20 cellular contexts compared by ENCODE assay signal in genomic region chr1:183764981-183765380, GRCh38.
"Had no signal": no experiment of that assay in that cellular context is flagged by ENCODE, and none has a peak within 500 bp of the region (broad histone marks: within the 10 kb centered on the region; RNA-seq: fewer than 3 reads in every experiment).

No MANE protein-coding gene starts in this region.

- H3K27ac ChIP-seq: colonic mucosa, left ventricle myocardium inferior, sigmoid colon had no signal

- H3K27ac Mint-ChIP-seq: activated CD4-positive, alpha-beta T cell treated with anti-CD3 and anti-CD28 coated beads for 36 hours; activated naive CD8-positive, alpha-beta T cell treated with anti-CD3 and anti-CD28 coated beads, Interleukin-2, amount 10 ng/mL, durations not matched to agents 7 days and 5 days; brain; immature natural killer cell; nephron progenitor cell; stimulated activated naive CD8-positive, alpha-beta T cell treated with anti-CD3 and anti-CD28 coated beads, Interleukin-15, Interleukin-2, amounts not matched to agents 100 ng/mL and 50 ng/mL, for 24 hours; T-helper 17 cell; WTC11 had no signal

- H3K27me3 Mint-ChIP-seq: activated CD4-positive, alpha-beta T cell treated with anti-CD3 and anti-CD28 coated beads for 36 hours; activated naive CD8-positive, alpha-beta T cell treated with anti-CD3 and anti-CD28 coated beads, Interleukin-2, amount 10 ng/mL, durations not matched to agents 7 days and 5 days; brain; central memory CD8-positive, alpha-beta T cell; stimulated activated naive CD8-positive, alpha-beta T cell treated with anti-CD3 and anti-CD28 coated beads, Interleukin-15, Interleukin-2, amounts not matched to agents 100 ng/mL and 50 ng/mL, for 24 hours; T-helper 17 cell had no signal

- DNase-seq: activated CD4-positive, alpha-beta T cell treated with anti-CD3 and anti-CD28 coated beads for 36 hours; activated CD4-positive, alpha-beta T cell treated with anti-CD3 and anti-CD28 coated beads, Interleukin-2, amount 50 U/mL, for 48 hours; activated naive CD4-positive, alpha-beta T cell; activated naive CD8-positive, alpha-beta T cell treated with anti-CD3 and anti-CD28 coated beads, Interleukin-2, amount 10 ng/mL, durations not matched to agents 7 days and 5 days; activated T-cell treated with anti-CD3 and anti-CD28 coated beads for 4 hours; amygdala; colonic mucosa; immature natural killer cell; kidney glomerular epithelial cell; left ventricle myocardium inferior; nephron progenitor cell; nucleus accumbens; sigmoid colon; stimulated activated CD4-positive, alpha-beta T cell treated with anti-CD3 and anti-CD28 coated beads, Interleukin-1b, Interleukin-23, amount 100 ng/mL, for 48 hours; T-helper 17 cell; trophoblast cell had no signal

- H3K9me3 ChIP-seq: colonic mucosa had no signal

- H3K4me3 ChIP-seq: colonic mucosa, left ventricle myocardium inferior, sigmoid colon had no signal

- H3K4me1 Mint-ChIP-seq: activated CD4-positive, alpha-beta T cell treated with anti-CD3 and anti-CD28 coated beads for 36 hours; activated naive CD8-positive, alpha-beta T cell treated with anti-CD3 and anti-CD28 coated beads, Interleukin-2, amount 10 ng/mL, durations not matched to agents 7 days and 5 days; brain; central memory CD8-positive, alpha-beta T cell; immature natural killer cell; nephron progenitor cell; T-helper 17 cell; WTC11 had no signal

- H3K36me3 ChIP-seq: colonic mucosa, left ventricle myocardium inferior, sigmoid colon had no signal

- H3K4me3 Mint-ChIP-seq: activated CD4-positive, alpha-beta T cell treated with anti-CD3 and anti-CD28 coated beads for 36 hours; activated naive CD8-positive, alpha-beta T cell treated with anti-CD3 and anti-CD28 coated beads, Interleukin-2, amount 10 ng/mL, durations not matched to agents 7 days and 5 days; brain; central memory CD8-positive, alpha-beta T cell; immature natural killer cell; nephron progenitor cell; stimulated activated naive CD8-positive, alpha-beta T cell treated with anti-CD3 and anti-CD28 coated beads, Interleukin-15, Interleukin-2, amounts not matched to agents 100 ng/mL and 50 ng/mL, for 24 hours; T-helper 17 cell; WTC11 had no signal

- H3K4me1 ChIP-seq: colonic mucosa, left ventricle myocardium inferior, sigmoid colon had no signal

- H3K27me3 ChIP-seq: colonic mucosa, sigmoid colon had no signal
